9 cellular contexts compared by ENCODE assay signal in genomic region chr1:25247829-25248754, GRCh38. TPM values are rescaled to one million over a fixed set of nuclear protein-coding genes. Genes with fewer than 3 reads are reported as not detected.
DNase-seq lines count a peak whose midpoint lies in the region; ATAC-seq and TF ChIP-seq lines count a peak whose summit lies in the region.
"Had no signal": no experiment of that assay in that cellular context is flagged by ENCODE, and none has a peak within 500 bp of the region (broad histone marks: within the 10 kb centered on the region; RNA-seq: fewer than 3 reads in every experiment).

No MANE protein-coding gene starts in this region.

- ATAC-seq in heart left ventricle (no peak), HG02623 (IDR thresholded peaks at IDR 0.05; ENCODE audit: unreplicated experiment) (no peak)

- H3K9ac ChIP-seq in duodenal mucosa (ENCODE audit: low read depth in 1 of 2, low read length in 2 of 2), result peak overlapping the region; percentile 84 to 99

- peak overlapping the region; percentile 68 for H2AFZ ChIP-seq in neuron (ENCODE audit: low read depth, low read length)

- peak overlapping the region; percentile 93 to 100 (median 100) for H3K27ac ChIP-seq in heart left ventricle
- peak overlapping the region; percentile 100 for H3K27ac ChIP-seq in duodenal mucosa (ENCODE audit: low read depth, low read length)

- H3K4me3 ChIP-seq in heart left ventricle (peak overlapping the region; percentile 63 to 98 (median 80)), duodenal mucosa (ENCODE audit: low read depth in 1 of 2, low read length in 2 of 2) (peak overlapping the region; percentile 87 to 98), neuron (ENCODE audit: low read length) (peak overlapping the region; percentile 69)
- H3K4me3 ChIP-seq in Jurkat, Clone E6-1 (ENCODE audit: low read length), result peak overlapping the region; percentile 97

- peaks cover 7 to 39% (median 27%) of the 10 kb centered on the region in 12 donors for H3K4me1 ChIP-seq in heart left ventricle
- H3K4me1 ChIP-seq in duodenal mucosa (ENCODE audit: control insufficient read depth in 1 of 2, insufficient read depth in 2 of 2, low read length in 2 of 2), result peaks cover 22 to 30% of the 10 kb centered on the region in 2 donors
- peaks cover 20% of the 10 kb centered on the region for H3K4me1 ChIP-seq in neuron (ENCODE audit: insufficient read depth, low read length)

- no peaks in the 10 kb centered on the region for H3K9me3 ChIP-seq in heart left ventricle
- no peaks in the 10 kb centered on the region for H3K9me3 ChIP-seq in duodenal mucosa (ENCODE audit: control insufficient read depth in 1 of 2, low read length in 2 of 2)
- no peaks in the 10 kb centered on the region for H3K9me3 ChIP-seq in neuron (ENCODE audit: low read length)

- intact Hi-C loops in heart left ventricle (cut with DNase I) (loop anchor here in 4 of 10 donors (2.0 to 10.0 kb wide), 7 partner anchors 89 to 747 kb away; partner anchors contain the start of genes MTFR1L (in 2 of the 4), TMEM50A (in 2 of the 4) and PAFAH2 (in 1 of the 4)), cardiac septum (cut with DNase I) (loop anchor here (2.0 to 5.0 kb wide), 4 partner anchors 15 to 569 kb away; partner anchors contain the start of genes MTFR1L, SYF2 and TMEM50A)

- H3K36me3 ChIP-seq in heart left ventricle (peaks cover 0 to 38% (median 23%) of the 10 kb centered on the region in 9 donors), duodenal mucosa (ENCODE audit: control insufficient read depth in 1 of 2, insufficient read depth in 2 of 2, low read length in 2 of 2) (peaks cover 17 to 28% of the 10 kb centered on the region in 2 donors), neuron (ENCODE audit: insufficient read depth, low read length) (peaks cover 24% of the 10 kb centered on the region)

- DNase-seq in heart left ventricle, result no peak
- no peak for DNase-seq in cardiac septum (ENCODE audit: low spot score)
- DNase-seq in Jurkat, Clone E6-1 (ENCODE audit: low read depth, low spot score), result no peak
- no peak for DNase-seq in NCI-H524 treated with DMSO at 0.1 percent for 48 hours (lab: John Stamatoyannopoulos, UW)
- no peak for DNase-seq in UCSD-AML1 (lab: John Stamatoyannopoulos, UW; ENCODE audit: unreplicated experiment)

- no peak for TF ChIP-seq POLR2A in heart left ventricle (IDR thresholded peaks at IDR 0.05)

- TF ChIP-seq CTCF in heart left ventricle (IDR thresholded peaks at IDR 0.05), result peak in 1 of 12 donors; percentile 5

- no peaks in the 10 kb centered on the region for H3K27me3 ChIP-seq in heart left ventricle
- no peaks in the 10 kb centered on the region for H3K27me3 ChIP-seq in duodenal mucosa (ENCODE audit: control insufficient read depth in 1 of 2, insufficient read depth in 2 of 2, low read length in 2 of 2)
- no peaks in the 10 kb centered on the region for H3K27me3 ChIP-seq in neuron (ENCODE audit: insufficient read depth, low read length)

- WGBS in heart left ventricle, 4 donors, result 23 to 37% (median 31%) methylated on average over 21 to 30 of the region's 30 CpGs

RNA-seq across cellular contexts. Expression of gene RSRP1, which starts 0.8 kb away (rescaled TPM):
- 10 to 100 TPM; 14.4 to 51.4 (median 29.4) TPM for total RNA-seq in heart left ventricle
- polyA plus RNA-seq in heart left ventricle, result 100 to 1,000 TPM in 1 of 2 donors, 10 to 100 TPM in 1; 19.3 to 114 TPM
- 52.2 TPM for total RNA-seq in cardiac septum
- polyA plus RNA-seq in Jurkat, Clone E6-1 (2012; ENCODE audit: insufficient read depth, insufficient read length), result 104 TPM

RNA-seq across cellular contexts. Expression of gene SYF2, which starts 15.8 kb away (rescaled TPM):
- total RNA-seq in heart left ventricle (10 to 100 TPM; 25.0 to 41.3 (median 31.6) TPM), cardiac septum (35.4 TPM)
- polyA plus RNA-seq in heart left ventricle, result 10 to 100 TPM; 43.1 to 60.3 TPM
- polyA plus RNA-seq in Jurkat, Clone E6-1 (2012; ENCODE audit: insufficient read depth, insufficient read length), result 56.3 TPM

RNA-seq across cellular contexts. Expression of gene RHD, which starts 24.2 kb away (rescaled TPM):
- total RNA-seq in heart left ventricle (not detected), cardiac septum (not detected)
- polyA plus RNA-seq in heart left ventricle, result not detected
- polyA plus RNA-seq in Jurkat, Clone E6-1 (2012; ENCODE audit: insufficient read depth, insufficient read length), result not detected
- total RNA-seq: pulmonary artery endothelial cell had no signal
